Comparison of ENCODE assay signal across 9 cellular contexts in the genomic region with DNA sequence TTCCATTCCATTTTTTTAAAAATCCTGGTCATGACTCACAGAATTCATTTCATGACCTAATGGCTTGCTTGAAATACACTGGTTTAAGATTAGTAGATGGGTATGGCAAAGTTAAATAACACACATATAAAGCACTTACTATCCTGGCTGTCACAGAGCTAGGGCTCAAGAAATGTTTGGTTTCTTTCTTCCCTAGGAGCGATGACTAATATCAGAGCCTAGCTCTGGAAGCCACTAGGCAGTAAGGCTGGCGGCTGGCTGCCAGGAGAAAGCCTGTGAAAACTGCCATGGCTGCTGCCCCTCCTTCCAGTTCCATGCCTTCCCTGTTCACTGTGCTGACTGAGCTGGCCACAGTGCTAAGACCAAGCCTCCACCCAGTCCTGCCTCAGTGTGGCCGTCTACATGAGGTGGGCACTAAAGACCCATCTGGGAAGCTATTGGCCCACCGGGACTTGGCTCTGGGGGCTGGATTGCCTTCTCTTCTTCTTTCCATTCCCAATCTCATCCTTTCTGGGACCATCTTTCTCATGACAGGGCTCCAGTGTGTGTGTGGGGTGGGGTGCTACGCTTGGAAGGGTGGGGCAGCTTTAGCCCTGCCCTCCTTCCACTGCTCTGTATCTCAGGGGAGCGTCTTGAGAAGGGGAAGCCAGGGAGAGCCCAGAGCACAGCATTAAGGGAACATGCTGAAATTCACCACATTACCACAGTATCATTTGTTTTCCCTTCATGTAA. TPM values are rescaled to one million over a fixed set of nuclear protein-coding genes. Genes with fewer than 3 reads are reported as not detected.
DNase-seq lines count a peak whose midpoint lies in the region; ATAC-seq, FAIRE-seq and TF ChIP-seq lines count a peak whose summit lies in the region.
"Had no signal": no experiment of that assay in that cellular context is flagged by ENCODE, and none has a peak within 500 bp of the region (broad histone marks: within the 10 kb centered on the region; RNA-seq: fewer than 3 reads in every experiment).

No MANE protein-coding gene starts in this region.

- H3K4me1 ChIP-seq in mucosa of descending colon (ENCODE audit: low read depth) (no peaks in the 10 kb centered on the region), uterus (peaks cover 0 to 7% of the 10 kb centered on the region in 2 donors)
- no peaks in the 10 kb centered on the region for H3K4me1 ChIP-seq in CD8-positive, alpha-beta T cell (ENCODE audit: insufficient read depth, low read length)

- H3K4me1 Mint-ChIP-seq in CD8-positive, alpha-beta T cell (ENCODE audit: low read depth), result no peaks in the 10 kb centered on the region

- no peak overlapping the region for H3K4me3 Mint-ChIP-seq in CD8-positive, alpha-beta T cell
- H3K4me3 Mint-ChIP-seq: activated T-cell treated with anti-CD3 and anti-CD28 coated beads, Interleukin-2, amount 50 U/mL, for 4 hours had no signal

- DNase-seq in RCC 7860 (ENCODE audit: low spot score), result peak; percentile 83
- no peak for DNase-seq in epithelial cell of prostate (ENCODE audit: low read depth, low spot score)
- DNase-seq in mucosa of descending colon, result peak in 2 of 3 donors; percentile 29 to 46
- peak; percentile 65 to 71 for DNase-seq in uterus
- DNase-seq in CD8-positive, alpha-beta T cell, result no peak
- DNase-seq: activated T-cell treated with anti-CD3 and anti-CD28 coated beads, Interleukin-2, amount 50 U/mL, for 4 hours had no signal

- H3K9me3 ChIP-seq in mucosa of descending colon, result no peaks in the 10 kb centered on the region
- no peaks in the 10 kb centered on the region for H3K9me3 ChIP-seq in uterus
- H3K9me3 ChIP-seq in CD8-positive, alpha-beta T cell (ENCODE audit: low read length), result no peaks in the 10 kb centered on the region

- H3K4me3 ChIP-seq in mucosa of descending colon, result no peak overlapping the region
- H3K4me3 ChIP-seq in uterus, result no peak overlapping the region
- no peak overlapping the region for H3K4me3 ChIP-seq in CD8-positive, alpha-beta T cell (ENCODE audit: low read depth, low read length)

- POLR2A ChIA-PET in CD8-positive, alpha-beta T cell (lab: Charles Lee), result no interaction called here

- peaks cover 59% of the 10 kb centered on the region for H3K36me3 Mint-ChIP-seq in CD8-positive, alpha-beta T cell

- H3K27me3 Mint-ChIP-seq in CD8-positive, alpha-beta T cell (ENCODE audit: low read depth), result no peaks in the 10 kb centered on the region

- H3K36me3 ChIP-seq in mucosa of descending colon (ENCODE audit: low read depth) (no peaks in the 10 kb centered on the region), uterus (no peaks in the 10 kb centered on the region)
- H3K36me3 ChIP-seq in CD8-positive, alpha-beta T cell (ENCODE audit: insufficient read depth, low read length), result no peaks in the 10 kb centered on the region

- intact Hi-C loops in mucosa of descending colon (cut with DNase I, micrococcal nuclease) (no loop called here), uterus (cut with DNase I; ENCODE audit: low total_unique reads) (no loop called here)
- intact Hi-C loops in CD8-positive, alpha-beta T cell (cut with DNase I, micrococcal nuclease), result no loop called here

- TF ChIP-seq CTCF in mucosa of descending colon (IDR thresholded peaks at IDR 0.05), result no peak
- no peak for TF ChIP-seq CTCF in uterus (IDR thresholded peaks at IDR 0.05)
- no peak for TF ChIP-seq CTCF in CD8-positive, alpha-beta T cell (IDR thresholded peaks at IDR 0.05)

- H3K27ac ChIP-seq in epithelial cell of prostate (peak overlapping the region; percentile 17), uterus (peak overlapping the region; percentile 75 to 78)
- H3K27ac ChIP-seq in CD8-positive, alpha-beta T cell (ENCODE audit: low read depth, low read length), result no peak overlapping the region

- peak; percentile 93 for FAIRE-seq in RCC 7860 (lab: Jason Lieb, UNC)

- H3K9me3 Mint-ChIP-seq in CD8-positive, alpha-beta T cell, result peaks cover 2% of the 10 kb centered on the region
- H3K9me3 Mint-ChIP-seq: activated T-cell treated with anti-CD3 and anti-CD28 coated beads, Interleukin-2, amount 50 U/mL, for 4 hours had no signal

- TF ChIP-seq POLR2A in uterus (IDR thresholded peaks at IDR 0.05), result no peak

- CTCF ChIA-PET in CD8-positive, alpha-beta T cell (lab: Charles Lee), result interaction anchor here (0.6 to 1.4 kb wide), 5 partner anchors 12 to 59 kb away, joined by 3 to 6 read pairs (median 3); no protein-coding TSS in a partner anchor

- no peaks in the 10 kb centered on the region for H3K27me3 ChIP-seq in uterus
- no peaks in the 10 kb centered on the region for H3K27me3 ChIP-seq in CD8-positive, alpha-beta T cell (ENCODE audit: insufficient read depth, low read length)

- ATAC-seq in mucosa of descending colon, result peak; percentile 32
- no peak for ATAC-seq in CD8-positive, alpha-beta T cell
- no peak for ATAC-seq in HG03135 (IDR thresholded peaks at IDR 0.05; ENCODE audit: unreplicated experiment)
- no peak for ATAC-seq in GM21786 (IDR thresholded peaks at IDR 0.05; ENCODE audit: unreplicated experiment)
- ATAC-seq: activated T-cell treated with anti-CD3 and anti-CD28 coated beads, Interleukin-2, amount 50 U/mL, for 4 hours had no signal

- no peak overlapping the region for H3K27ac Mint-ChIP-seq in CD8-positive, alpha-beta T cell

RNA-seq across cellular contexts. Expression of a gene that starts 10.8 kb away (rescaled TPM):
- total RNA-seq in mucosa of descending colon (not detected), uterus (not detected)
- under 1 TPM; 0.73 to 0.94 TPM for total RNA-seq in CD8-positive, alpha-beta T cell
- total RNA-seq: activated T-cell treated with anti-CD3 and anti-CD28 coated beads, Interleukin-2, amount 50 U/mL, for 4 hours; OCI-LY7 had no signal

RNA-seq across cellular contexts. Expression of a gene that starts 16.5 kb away (rescaled TPM):
- total RNA-seq in mucosa of descending colon (10 to 100 TPM; 19.1 to 38.9 (median 24.1) TPM), uterus (100 to 1,000 TPM in 3 of 4 donors, 10 to 100 TPM in 1; 73.6 to 163 (median 117) TPM)
- total RNA-seq in CD8-positive, alpha-beta T cell, result 10 to 100 TPM; 14.3 to 14.4 TPM

RNA-seq across cellular contexts. Expression of a gene that starts 25.5 kb away (rescaled TPM):
- not detected for total RNA-seq in mucosa of descending colon
- under 1 TPM in 1 of 4 donors, not detected in 3; 0.07 TPM for total RNA-seq in uterus
- total RNA-seq in CD8-positive, alpha-beta T cell, result not detected
- total RNA-seq: activated T-cell treated with anti-CD3 and anti-CD28 coated beads, Interleukin-2, amount 50 U/mL, for 4 hours; OCI-LY7 had no signal

RNA-seq across cellular contexts. Expression of a gene that starts 52.9 kb away (rescaled TPM):
- total RNA-seq in mucosa of descending colon (under 1 TPM; 0.03 to 0.32 (median 0.10) TPM), uterus (1 to 10 TPM in 2 of 4 donors, under 1 TPM in 1, not detected in 1; 0.51 to 5.4 (median 2.1) TPM)
- not detected for total RNA-seq in CD8-positive, alpha-beta T cell
- total RNA-seq: activated T-cell treated with anti-CD3 and anti-CD28 coated beads, Interleukin-2, amount 50 U/mL, for 4 hours; OCI-LY7 had no signal

Comparison
In these comparisons a context has a peak if more than half of its experiments do, and no peak if none do; other contexts are left out.
1. DNase-seq: peak in RCC 7860 (single experiment), mucosa of descending colon (2 of 3) and uterus (2 of 2); none in epithelial cell of prostate (single experiment) and CD8-positive, alpha-beta T cell (0 of 7).